ENCODE assay signal across 8 cellular contexts in the genomic region with DNA sequence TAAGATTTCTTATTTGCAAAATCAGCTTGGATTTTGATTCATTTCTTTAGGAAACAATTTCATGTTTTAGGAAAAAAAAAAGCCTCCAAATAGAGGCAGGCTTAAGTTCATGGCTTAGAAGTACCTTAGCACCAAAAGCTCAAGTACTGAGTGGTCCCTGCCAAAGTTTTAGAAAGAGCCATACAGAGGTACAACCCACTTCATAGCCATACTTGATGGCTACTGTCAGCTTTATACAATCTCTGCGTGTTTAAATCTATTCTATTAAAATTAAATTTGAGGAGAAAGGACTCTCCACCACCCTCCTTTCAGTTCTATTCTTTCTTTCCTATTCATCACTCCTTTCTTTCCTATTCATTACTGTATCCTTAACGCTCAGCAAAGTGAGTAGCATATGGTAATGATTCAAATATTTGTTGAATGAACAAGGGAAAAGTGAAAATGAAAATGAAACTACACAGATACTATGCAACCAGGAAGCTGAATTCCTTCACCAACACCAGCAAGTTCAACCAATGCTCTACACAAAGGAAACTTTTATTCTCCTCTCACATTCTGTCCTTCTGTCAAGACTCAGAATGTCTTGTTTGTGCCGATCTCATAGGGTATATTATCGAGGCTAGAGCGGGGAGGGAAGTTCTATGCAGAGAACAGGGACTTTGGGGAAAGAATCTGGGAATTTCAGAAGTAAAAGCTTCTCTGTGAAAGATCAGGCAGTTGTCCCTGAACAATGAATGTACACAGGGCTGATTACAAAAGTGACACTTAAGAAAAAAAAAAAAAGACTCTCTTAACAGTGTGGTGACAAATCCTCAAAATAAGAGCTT.
DNase-seq lines count a peak whose midpoint lies in the region; ATAC-seq and TF ChIP-seq lines count a peak whose summit lies in the region.

No MANE protein-coding gene starts in this region.

- H3K27ac ChIP-seq in MM.1S (ENCODE audit: low read length): peak overlapping the region; percentile 6; the same call in 1 of the 2 replicates
- peak overlapping the region; percentile 79 to 90 for H3K27ac ChIP-seq in liver (ENCODE audit: low read depth in 1 of 2, low read length in 2 of 2)
- peak overlapping the region; percentile 42 for H3K27ac ChIP-seq in vagina

- no peaks in the 10 kb centered on the region for H3K9me3 Mint-ChIP-seq in activated naive CD4-positive, alpha-beta T cell treated with anti-CD3 and anti-CD28 coated beads, Interleukin-2, amount 50 U/mL, for 24 hours

- H3K27me3 ChIP-seq in MM.1S (replicated peaks; ENCODE audit: insufficient read depth, low read length) (no peaks in the 10 kb centered on the region), liver (ENCODE audit: control insufficient read depth in 4 of 4, insufficient read depth in 4 of 4, low read length in 3 of 4) (no peaks in the 10 kb centered on the region), vagina (no peaks in the 10 kb centered on the region)

- no peak for TF ChIP-seq POLR2A in vagina (IDR thresholded peaks at IDR 0.05)

- no peaks in the 10 kb centered on the region for H3K9me3 ChIP-seq in MM.1S (replicated peaks; ENCODE audit: insufficient read depth, low read length)
- H3K9me3 ChIP-seq in liver (ENCODE audit: control insufficient read depth in 4 of 4, low read length in 3 of 4): no peaks in the 10 kb centered on the region
- H3K9me3 ChIP-seq in vagina: no peaks in the 10 kb centered on the region

- ATAC-seq in GM21526 (IDR thresholded peaks at IDR 0.05; ENCODE audit: low FRiP score, unreplicated experiment): no peak

- peak overlapping the region; percentile 80 for H3K4me3 Mint-ChIP-seq in activated naive CD4-positive, alpha-beta T cell treated with anti-CD3 and anti-CD28 coated beads, Interleukin-2, amount 50 U/mL, for 24 hours

- H3K4me3 ChIP-seq in MM.1S (ENCODE audit: low read length): peak overlapping the region; percentile 25; the same call in 1 of the 2 replicates
- peak overlapping the region; percentile 27 for H3K4me3 ChIP-seq in astrocyte of the spinal cord (ENCODE audit: low read depth, low read length)
- H3K4me3 ChIP-seq in liver (ENCODE audit: low read depth in 1 of 3, low read length in 3 of 3): peak overlapping the region; percentile 38 to 67 (median 63)
- H3K4me3 ChIP-seq in vagina: peak overlapping the region in 1 of 2 donors; percentile 0

- H3K36me3 Mint-ChIP-seq in activated naive CD4-positive, alpha-beta T cell treated with anti-CD3 and anti-CD28 coated beads, Interleukin-2, amount 50 U/mL, for 24 hours: peaks cover 2% of the 10 kb centered on the region

- H3K27ac Mint-ChIP-seq in activated naive CD4-positive, alpha-beta T cell treated with anti-CD3 and anti-CD28 coated beads, Interleukin-2, amount 50 U/mL, for 24 hours: peak overlapping the region; percentile 66

- peak in 1 of 2 donors; percentile 38 for TF ChIP-seq RAD21 in liver (IDR thresholded peaks at IDR 0.05)

- no peaks in the 10 kb centered on the region for H4K20me1 ChIP-seq in MM.1S (ENCODE audit: insufficient read depth, low read length)

- H2AFZ ChIP-seq in MM.1S (ENCODE audit: low read length): peak overlapping the region; percentile 93

- H3F3A ChIP-seq in MM.1S (ENCODE audit: insufficient read depth, low read length): no peaks in the 10 kb centered on the region

- peak overlapping the region; percentile 65 for H3K4me2 ChIP-seq in MM.1S (ENCODE audit: low read depth, low read length)

- DNase-seq in activated naive CD4-positive, alpha-beta T cell treated with anti-CD3 and anti-CD28 coated beads, Interleukin-2, amount 50 U/mL, for 16 hours: no peak
- DNase-seq in MM.1S (peak; percentile 73), astrocyte of the spinal cord (ENCODE audit: low read depth, low spot score) (peak; percentile 62), vagina (ENCODE audit: extremely low spot score in 2 of 2) (no peak), NCI-H774 (lab: John Stamatoyannopoulos, UW) (no peak)

- no peaks in the 10 kb centered on the region for H3K9me2 ChIP-seq in MM.1S (replicated peaks; ENCODE audit: insufficient read depth, low read length)

- H3K27me3 Mint-ChIP-seq in activated naive CD4-positive, alpha-beta T cell treated with anti-CD3 and anti-CD28 coated beads, Interleukin-2, amount 50 U/mL, for 24 hours: peaks cover 1% of the 10 kb centered on the region

- no peak for TF ChIP-seq CTCF in MM.1S (IDR thresholded peaks at IDR 0.05; ENCODE audit: low read length)
- TF ChIP-seq CTCF in astrocyte of the spinal cord (IDR thresholded peaks at IDR 0.05; ENCODE audit: low read depth, low read length): no peak
- no peak for TF ChIP-seq CTCF in liver (IDR thresholded peaks at IDR 0.05; ENCODE audit: low read depth, low read length, missing input control)
- no peak for TF ChIP-seq CTCF in vagina (IDR thresholded peaks at IDR 0.05)

- peaks cover 16% of the 10 kb centered on the region for H3K4me1 Mint-ChIP-seq in activated naive CD4-positive, alpha-beta T cell treated with anti-CD3 and anti-CD28 coated beads, Interleukin-2, amount 50 U/mL, for 24 hours

- in situ Hi-C loops in astrocyte of the spinal cord (cut with HindIII; ENCODE audit: low sequenced_read_pairs): no loop called here

- H3K36me3 ChIP-seq in MM.1S (replicated peaks; ENCODE audit: insufficient read depth, low read length) (no peaks in the 10 kb centered on the region), liver (ENCODE audit: control insufficient read depth in 4 of 4, insufficient read depth in 3 of 4, low read depth in 1 of 4, low read length in 3 of 4) (no peaks in the 10 kb centered on the region), vagina (no peaks in the 10 kb centered on the region)

- peaks cover 11% of the 10 kb centered on the region for H3K4me1 ChIP-seq in MM.1S (ENCODE audit: low read length)
- peaks cover 0 to 22% (median 17%) of the 10 kb centered on the region in 4 donors for H3K4me1 ChIP-seq in liver (ENCODE audit: control insufficient read depth in 4 of 4, insufficient read depth in 4 of 4, low read length in 3 of 4)
- H3K4me1 ChIP-seq in vagina: peaks cover 25% of the 10 kb centered on the region

- peak overlapping the region; percentile 4; the same call in 1 of the 2 replicates for H3K9ac ChIP-seq in MM.1S (ENCODE audit: low read length)
- peak overlapping the region; percentile 67 to 94 for H3K9ac ChIP-seq in liver (ENCODE audit: low read depth in 1 of 2, low read length in 2 of 2)

- WGBS in liver: 32% methylated on average over 5 of the region's 5 CpGs

- intact Hi-C loops in vagina (cut with DNase I): no loop called here

- no peaks in the 10 kb centered on the region for H3K79me2 ChIP-seq in MM.1S (ENCODE audit: low read length)

TF ChIP-seq in liver, 16 proteins besides CTCF, POLR2A, EP300 and RAD21:
- no peak for TF ChIP-seq TAF1 (conservative IDR thresholded peaks at IDR 0.05)
- TF ChIP-seq RXRA (IDR thresholded peaks at IDR 0.05): no peak
- TF ChIP-seq, protein P1, sequence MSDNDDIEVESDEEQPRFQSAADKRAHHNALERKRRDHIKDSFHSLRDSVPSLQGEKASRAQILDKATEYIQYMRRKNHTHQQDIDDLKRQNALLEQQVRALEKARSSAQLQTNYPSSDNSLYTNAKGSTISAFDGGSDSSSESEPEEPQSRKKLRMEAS (IDR thresholded peaks at IDR 0.05): no peak
- TF ChIP-seq YY1 (IDR thresholded peaks at IDR 0.05): peak; percentile 36
- TF ChIP-seq JUND (IDR thresholded peaks at IDR 0.05): no peak
- TF ChIP-seq GABPA (IDR thresholded peaks at IDR 0.05 in 1 of 2, conservative IDR thresholded peaks at IDR 0.05 in 1 of 2): no peak
- TF ChIP-seq EGR1 (IDR thresholded peaks at IDR 0.05; ENCODE audit: low read depth in 2 of 2): no peak
- TF ChIP-seq, protein P2, sequence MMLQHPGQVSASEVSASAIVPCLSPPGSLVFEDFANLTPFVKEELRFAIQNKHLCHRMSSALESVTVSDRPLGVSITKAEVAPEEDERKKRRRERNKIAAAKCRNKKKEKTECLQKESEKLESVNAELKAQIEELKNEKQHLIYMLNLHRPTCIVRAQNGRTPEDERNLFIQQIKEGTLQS (IDR thresholded peaks at IDR 0.05): no peak
- peak; percentile 71 for TF ChIP-seq SP1 (IDR thresholded peaks at IDR 0.05)
- TF ChIP-seq, protein P3, sequence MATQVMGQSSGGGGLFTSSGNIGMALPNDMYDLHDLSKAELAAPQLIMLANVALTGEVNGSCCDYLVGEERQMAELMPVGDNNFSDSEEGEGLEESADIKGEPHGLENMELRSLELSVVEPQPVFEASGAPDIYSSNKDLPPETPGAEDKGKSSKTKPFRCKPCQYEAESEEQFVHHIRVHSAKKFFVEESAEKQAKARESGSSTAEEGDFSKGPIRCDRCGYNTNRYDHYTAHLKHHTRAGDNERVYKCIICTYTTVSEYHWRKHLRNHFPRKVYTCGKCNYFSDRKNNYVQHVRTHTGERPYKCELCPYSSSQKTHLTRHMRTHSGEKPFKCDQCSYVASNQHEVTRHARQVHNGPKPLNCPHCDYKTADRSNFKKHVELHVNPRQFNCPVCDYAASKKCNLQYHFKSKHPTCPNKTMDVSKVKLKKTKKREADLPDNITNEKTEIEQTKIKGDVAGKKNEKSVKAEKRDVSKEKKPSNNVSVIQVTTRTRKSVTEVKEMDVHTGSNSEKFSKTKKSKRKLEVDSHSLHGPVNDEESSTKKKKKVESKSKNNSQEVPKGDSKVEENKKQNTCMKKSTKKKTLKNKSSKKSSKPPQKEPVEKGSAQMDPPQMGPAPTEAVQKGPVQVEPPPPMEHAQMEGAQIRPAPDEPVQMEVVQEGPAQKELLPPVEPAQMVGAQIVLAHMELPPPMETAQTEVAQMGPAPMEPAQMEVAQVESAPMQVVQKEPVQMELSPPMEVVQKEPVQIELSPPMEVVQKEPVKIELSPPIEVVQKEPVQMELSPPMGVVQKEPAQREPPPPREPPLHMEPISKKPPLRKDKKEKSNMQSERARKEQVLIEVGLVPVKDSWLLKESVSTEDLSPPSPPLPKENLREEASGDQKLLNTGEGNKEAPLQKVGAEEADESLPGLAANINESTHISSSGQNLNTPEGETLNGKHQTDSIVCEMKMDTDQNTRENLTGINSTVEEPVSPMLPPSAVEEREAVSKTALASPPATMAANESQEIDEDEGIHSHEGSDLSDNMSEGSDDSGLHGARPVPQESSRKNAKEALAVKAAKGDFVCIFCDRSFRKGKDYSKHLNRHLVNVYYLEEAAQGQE (IDR thresholded peaks at IDR 0.05): peak; percentile 12
- peak; percentile 28 for TF ChIP-seq FOXA2 (IDR thresholded peaks at IDR 0.05)
- TF ChIP-seq NR2F2 (IDR thresholded peaks at IDR 0.05): no peak
- peak; percentile 40 for TF ChIP-seq FOXA1 (IDR thresholded peaks at IDR 0.05)
- no peak for TF ChIP-seq HNF4G (IDR thresholded peaks at IDR 0.05)
- peak; percentile 5 to 19 for TF ChIP-seq HNF4A (conservative IDR thresholded peaks at IDR 0.05)
TF ChIP-seq in liver: peak in this region for 6.

Comparison
In these comparisons a context has a peak if more than half of its experiments do, and no peak if none do; other contexts are left out.
1. DNase-seq: peak in MM.1S (single experiment) and astrocyte of the spinal cord (single experiment); none in activated naive CD4-positive, alpha-beta T cell treated with anti-CD3 and anti-CD28 coated beads, Interleukin-2, amount 50 U/mL, for 16 hours (single experiment), vagina (0 of 2) and NCI-H774 (single experiment).
2. H3K27ac ChIP-seq: peak in every context shown above with its lines; median percentile 84 in liver; 42 in vagina; 6 in MM.1S.